Comparison of ENCODE assay signal across 8 cellular contexts in genomic region chr16:88452485-88453216, GRCh38. TPM values are rescaled to one million over a fixed set of nuclear protein-coding genes. Genes with fewer than 3 reads are reported as not detected.
A peak's percentile ranks its signal among the peaks of the same experiment; 100 is the strongest.
DNase-seq lines count a peak whose midpoint lies in the region; ATAC-seq and TF ChIP-seq lines count a peak whose summit lies in the region.

No MANE protein-coding gene starts in this region.

- DNase-seq in COR-L47 (lab: John Stamatoyannopoulos, UW) (peak; percentile 91), OCI-LY7 (ENCODE audit: low spot score) (peak; percentile 96)
- DNase-seq in activated T-cell treated with anti-CD3 and anti-CD28 coated beads, Interleukin-2, amount 50 U/mL, for 4 hours: peak; percentile 99
- peak; percentile 99 for DNase-seq in stimulated activated CD8-positive, alpha-beta memory T cell treated with anti-CD3 and anti-CD28 coated beads, Interleukin-4, amount 100 ng/mL, for 48 hours

- peaks cover 22% of the 10 kb centered on the region for H3K4me1 Mint-ChIP-seq in activated T-cell treated with anti-CD3 and anti-CD28 coated beads, Interleukin-2, amount 50 U/mL, for 4 hours (ENCODE audit: low read depth)

- TF ChIP-seq CTCF in OCI-LY7 (conservative IDR thresholded peaks at IDR 0.05; ENCODE audit: low read length): no peak

- no peaks in the 10 kb centered on the region for H3K36me3 Mint-ChIP-seq in activated T-cell treated with anti-CD3 and anti-CD28 coated beads, Interleukin-2, amount 50 U/mL, for 4 hours (ENCODE audit: insufficient read depth)

- H3K9me3 ChIP-seq in HUES48 (ENCODE audit: control insufficient read depth, insufficient read depth, low read length): no peaks in the 10 kb centered on the region
- H3K9me3 ChIP-seq in OCI-LY7 (ENCODE audit: low read length): no peaks in the 10 kb centered on the region
- no peaks in the 10 kb centered on the region for H3K9me3 ChIP-seq in muscle layer of colon (ENCODE audit: low read length)

- peaks cover 11% of the 10 kb centered on the region; the same call in 1 of the 2 replicates for H3K79me2 ChIP-seq in OCI-LY7 (ENCODE audit: insufficient read depth, low read depth, low read length)

- H3K27ac ChIP-seq in HUES48 (ENCODE audit: low read depth, low read length) (peak overlapping the region; percentile 55), OCI-LY7 (ENCODE audit: low read depth, low read length, poor library complexity, severe bottlenecking) (peak overlapping the region; percentile 42), muscle layer of colon (ENCODE audit: low read depth, low read length) (no peak overlapping the region)

- ATAC-seq in GM21381 (IDR thresholded peaks at IDR 0.05; ENCODE audit: unreplicated experiment) (peak; percentile 48), esophagus mucosa (peak; percentile 93)
- ATAC-seq in activated T-cell treated with anti-CD3 and anti-CD28 coated beads, Interleukin-2, amount 50 U/mL, for 4 hours: peak; percentile 64 to 68

- H3K9me3 Mint-ChIP-seq in activated T-cell treated with anti-CD3 and anti-CD28 coated beads, Interleukin-2, amount 50 U/mL, for 4 hours: no peaks in the 10 kb centered on the region

- H3K36me3 ChIP-seq in HUES48 (ENCODE audit: control insufficient read depth, insufficient read depth, low read length) (no peaks in the 10 kb centered on the region), OCI-LY7 (ENCODE audit: insufficient read depth, low read length) (no peaks in the 10 kb centered on the region), muscle layer of colon (ENCODE audit: insufficient read depth, low read length) (no peaks in the 10 kb centered on the region)

- H3K4me3 Mint-ChIP-seq in activated T-cell treated with anti-CD3 and anti-CD28 coated beads, Interleukin-2, amount 50 U/mL, for 4 hours: peak overlapping the region; percentile 83

- peaks cover 12% of the 10 kb centered on the region for H3K4me1 ChIP-seq in HUES48 (ENCODE audit: control insufficient read depth, insufficient read depth, low read length)
- H3K4me1 ChIP-seq in OCI-LY7 (ENCODE audit: insufficient read depth, low read length, poor library complexity, severe bottlenecking): peaks cover 56% of the 10 kb centered on the region
- peaks cover 21% of the 10 kb centered on the region for H3K4me1 ChIP-seq in muscle layer of colon (ENCODE audit: insufficient read depth, low read length)

- H3K9ac ChIP-seq in HUES48 (ENCODE audit: low read depth, low read length) (no peak overlapping the region), muscle layer of colon (ENCODE audit: low read length) (no peak overlapping the region)

- BruUV-seq in OCI-LY7 (replicated peaks; lab: Mats Ljungman, UMichigan): no TSS peak

- CTCF ChIA-PET in OCI-LY7 (lab: Charles Lee; ENCODE audit: unreplicated experiment): interaction anchor here (0.6 kb wide), 1 partner anchor 117 kb away, joined by 4 read pairs; the partner anchor contains the start of gene ZC3H18

- peak overlapping the region; percentile 42; the same call in 1 of the 2 replicates for H2AFZ ChIP-seq in OCI-LY7 (ENCODE audit: low read length)

- H3K4me3 ChIP-seq in HUES48 (ENCODE audit: low read depth, low read length) (peak overlapping the region; percentile 77), OCI-LY7 (ENCODE audit: low read depth, low read length, poor library complexity, severe bottlenecking) (peak overlapping the region; percentile 68), muscle layer of colon (ENCODE audit: low read depth in 1 of 2, low read length in 2 of 2) (peak overlapping the region; percentile 38 to 55)

- no peaks in the 10 kb centered on the region for H3K9me2 ChIP-seq in OCI-LY7 (ENCODE audit: insufficient read depth, low read length)

- no peaks in the 10 kb centered on the region for H3K27me3 Mint-ChIP-seq in activated T-cell treated with anti-CD3 and anti-CD28 coated beads, Interleukin-2, amount 50 U/mL, for 4 hours (ENCODE audit: low read depth)

- H3K27me3 ChIP-seq in HUES48 (ENCODE audit: control insufficient read depth, insufficient read depth, low read length) (peaks cover 63% of the 10 kb centered on the region), muscle layer of colon (ENCODE audit: control insufficient read depth in 1 of 2, insufficient read depth in 2 of 2, low read length in 2 of 2) (peaks cover 25 to 34% of the 10 kb centered on the region in 2 donors)

- POLR2A ChIA-PET in OCI-LY7 (lab: Charles Lee): interaction anchor here (0.6 to 1.0 kb wide), 3 partner anchors 28 to 138 kb away, joined by 3 to 4 read pairs (median 4); no protein-coding TSS in a partner anchor

- intact Hi-C loops in OCI-LY7 (cut with micrococcal nuclease; ENCODE audit: unreplicated experiment): loop anchor here (1.0 to 10.0 kb wide), 4 partner anchors 28 to 212 kb away; partner anchors contain the start of genes MVD and ZC3H18

- peak overlapping the region; percentile 59 for H3K4me2 ChIP-seq in OCI-LY7 (ENCODE audit: low read length)

- H4K20me1 ChIP-seq in OCI-LY7 (ENCODE audit: insufficient read depth, low read length): no peaks in the 10 kb centered on the region

RNA-seq across cellular contexts. Expression of gene ZFPM1, which starts 0.4 kb away (rescaled TPM):
- total RNA-seq in OCI-LY7 (2014; rRNA removed; shearing (Covaris generic)): 0.98 and 2.1 TPM in 2 replicates
- total RNA-seq in OCI-LY7 (2022): 11.9 and 14.2 TPM in 2 replicates
- 10 to 100 TPM; 14.2 to 17.3 (median 15.9) TPM for total RNA-seq in activated T-cell treated with anti-CD3 and anti-CD28 coated beads, Interleukin-2, amount 50 U/mL, for 4 hours
- 3.2 TPM for total RNA-seq in esophagus mucosa
